In genomic region chr13:57640582-57640981, GRCh38 we compare ENCODE assay signal across 1 cellular context.
TF ChIP-seq lines count a peak whose summit lies in the region.

No MANE protein-coding gene starts in this region.

TF ChIP-seq in HepG2, 621 proteins besides CTCF, POLR2A, EP300 and RAD21:
- no peak for TF ChIP-seq ZFP36L1 (CRISPR knock-in tag; IDR thresholded peaks at IDR 0.05)
- no peak for TF ChIP-seq GPBP1L1 (CRISPR knock-in tag; IDR thresholded peaks at IDR 0.05)
- TF ChIP-seq ZBTB2 (CRISPR knock-in tag; IDR thresholded peaks at IDR 0.05; ENCODE audit: low read depth), result no peak
- TF ChIP-seq MLXIP (CRISPR knock-in tag; IDR thresholded peaks at IDR 0.05; ENCODE audit: borderline replicate concordance), result no peak
- no peak for TF ChIP-seq ZNF670 (CRISPR knock-in tag; IDR thresholded peaks at IDR 0.05; ENCODE audit: borderline replicate concordance)
- no peak for TF ChIP-seq REL (CRISPR knock-in tag; conservative IDR thresholded peaks at IDR 0.05)
- TF ChIP-seq CREB1 (IDR thresholded peaks at IDR 0.05), result no peak
- TF ChIP-seq CREB1 (CRISPR knock-in tag; IDR thresholded peaks at IDR 0.05), result no peak
- no peak for TF ChIP-seq ZNF256 (CRISPR knock-in tag; conservative IDR thresholded peaks at IDR 0.05)
- no peak for TF ChIP-seq ZBTB14 (CRISPR knock-in tag; IDR thresholded peaks at IDR 0.05)
- TF ChIP-seq ZFP41 (CRISPR knock-in tag; IDR thresholded peaks at IDR 0.05; ENCODE audit: borderline replicate concordance), result no peak
- no peak for TF ChIP-seq SKIL (CRISPR knock-in tag; IDR thresholded peaks at IDR 0.05; ENCODE audit: borderline replicate concordance)
- no peak for TF ChIP-seq GZF1 (CRISPR knock-in tag; IDR thresholded peaks at IDR 0.05)
TF ChIP-seq in HepG2: peak in this region for 0.
